ENCODE assay signal across 8 cellular contexts in the genomic region with DNA sequence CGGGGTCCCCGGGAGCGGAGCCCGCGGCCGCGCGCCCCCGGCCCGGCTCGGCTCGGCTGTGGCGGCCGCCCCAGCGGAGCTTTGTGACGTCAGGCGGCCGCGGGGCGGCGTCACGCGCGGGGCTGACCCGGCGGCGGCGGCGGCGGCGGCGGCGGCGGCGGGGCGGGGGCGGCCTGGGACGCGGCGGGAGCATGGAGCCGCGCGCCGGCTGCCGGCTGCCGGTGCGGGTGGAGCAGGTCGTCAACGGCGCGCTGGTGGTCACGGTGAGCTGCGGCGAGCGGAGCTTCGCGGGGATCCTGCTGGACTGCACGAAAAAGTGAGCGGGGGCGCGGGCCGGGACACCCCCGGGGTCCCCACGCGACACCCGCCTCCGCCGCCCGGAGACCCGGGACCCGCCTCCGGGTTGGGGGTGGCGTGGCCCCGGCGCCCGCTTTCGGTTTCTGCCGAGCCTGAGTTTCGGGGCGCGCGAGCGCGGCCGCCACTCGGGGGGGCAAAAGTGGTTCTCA. TPM values are rescaled to one million over a fixed set of nuclear protein-coding genes. Genes with fewer than 3 reads are reported as not detected.
DNase-seq lines count a peak whose midpoint lies in the region; ATAC-seq and TF ChIP-seq lines count a peak whose summit lies in the region.

A gene (plus strand): TSS at position 165 of the 506 bp plus-strand sequence. CDS start 27 bp downstream, at position 192.

- CTCF ChIA-PET in CD4-positive, alpha-beta T cell (lab: Charles Lee), result interaction anchor here (1.5 to 1.6 kb wide), 2 partner anchors 46 to 50 kb away, joined by 3 to 4 read pairs; no protein-coding TSS in a partner anchor

- no peak within 1 kb of the TSS for H3K4ac ChIP-seq in neuronal stem cell (ENCODE audit: low read length)

- peaks cover 1% of the 10 kb centered on the region for H3K79me1 ChIP-seq in neuronal stem cell (ENCODE audit: low read depth, low read length)

- H3K27me3 Mint-ChIP-seq in CD4-positive, alpha-beta T cell, result no peaks in the 10 kb centered on the region
- no peaks in the 10 kb centered on the region for H3K27me3 Mint-ChIP-seq in activated T-helper 17 cell treated with anti-CD3 and anti-CD28 coated beads, Interleukin-2, amount 50 U/mL, for 72 hours

- no peak for TF ChIP-seq POLR2A in NB4 (IDR thresholded peaks at IDR 0.05; ENCODE audit: extremely low read depth, insufficient read length)
- peak in 1 of 2 donors; percentile 13 for TF ChIP-seq POLR2A in vagina (IDR thresholded peaks at IDR 0.05)

- peak within 1 kb of the TSS; percentile 92 for H3K4me3 Mint-ChIP-seq in CD4-positive, alpha-beta T cell
- peak within 1 kb of the TSS; percentile 69 for H3K4me3 Mint-ChIP-seq in activated T-helper 17 cell treated with anti-CD3 and anti-CD28 coated beads, Interleukin-2, amount 50 U/mL, for 72 hours

- peak within 1 kb of the TSS; percentile 83 for H3K27ac Mint-ChIP-seq in CD4-positive, alpha-beta T cell
- H3K27ac Mint-ChIP-seq in activated T-helper 17 cell treated with anti-CD3 and anti-CD28 coated beads, Interleukin-2, amount 50 U/mL, for 72 hours, result no peak within 1 kb of the TSS

- H3K9me3 ChIP-seq in CD4-positive, alpha-beta T cell (ENCODE audit: control insufficient read depth, low read length), result no peaks in the 10 kb centered on the region
- peaks cover 0 to 2% of the 10 kb centered on the region in 2 donors for H3K9me3 ChIP-seq in neuronal stem cell (replicated peaks in 1 of 2; ENCODE audit: control insufficient read depth in 2 of 2, insufficient read depth in 1 of 2, low read depth in 1 of 2, low read length in 2 of 2)
- no peaks in the 10 kb centered on the region for H3K9me3 ChIP-seq in vagina

- no peak within 1 kb of the TSS for H4K8ac ChIP-seq in neuronal stem cell (ENCODE audit: low read depth, low read length)

- H3K4me3 ChIP-seq in NB4 (ENCODE audit: low read depth, low read length), result peak within 1 kb of the TSS; percentile 74
- peak within 1 kb of the TSS; percentile 65 for H3K4me3 ChIP-seq in fibroblast of villous mesenchyme (ENCODE audit: low read depth, low read length)
- H3K4me3 ChIP-seq in neuronal stem cell (ENCODE audit: low read length in 2 of 2), result peak within 1 kb of the TSS; percentile 77 to 81
- H3K4me3 ChIP-seq in vagina, result peak within 1 kb of the TSS; percentile 77 to 80

- no peak within 1 kb of the TSS for H2AK5ac ChIP-seq in neuronal stem cell (ENCODE audit: low read depth, low read length)

- ATAC-seq in CD4-positive, alpha-beta T cell (ENCODE audit: poor library complexity), result peak; percentile 41
- ATAC-seq in GM21576 (IDR thresholded peaks at IDR 0.05; ENCODE audit: unreplicated experiment), result peak; percentile 35
- ATAC-seq in activated T-helper 17 cell treated with anti-CD3 and anti-CD28 coated beads, Interleukin-2, amount 50 U/mL, for 72 hours (replicated peaks), result peak; percentile 48

- H2BK5ac ChIP-seq in neuronal stem cell (ENCODE audit: low read length), result no peak within 1 kb of the TSS

- H3K36me3 ChIP-seq in neuronal stem cell (replicated peaks in 1 of 2; ENCODE audit: control insufficient read depth in 2 of 2, insufficient read depth in 2 of 2, low read length in 2 of 2) (no peaks in the 10 kb centered on the region), vagina (no peaks in the 10 kb centered on the region)

- peak within 1 kb of the TSS; percentile 93 for H2AFZ ChIP-seq in neuronal stem cell (ENCODE audit: low read length)

- peak within 1 kb of the TSS; percentile 97 for H3K18ac ChIP-seq in neuronal stem cell (ENCODE audit: low read length)

- POLR2A ChIA-PET in CD4-positive, alpha-beta T cell (lab: Charles Lee), result interaction anchor here (0.8 to 2.3 kb wide), 6 partner anchors 47 to 142 kb away, joined by 3 to 25 read pairs (median 4); a partner anchor contains a TSS

- no peak within 1 kb of the TSS for H2BK12ac ChIP-seq in neuronal stem cell (ENCODE audit: low read length)

- peak within 1 kb of the TSS; percentile 56 for H3K27ac ChIP-seq in CD4-positive, alpha-beta T cell (ENCODE audit: low read depth, low read length)
- H3K27ac ChIP-seq in neuronal stem cell (replicated peaks; ENCODE audit: low read length), result no peak within 1 kb of the TSS
- H3K27ac ChIP-seq in vagina, result peak within 1 kb of the TSS; percentile 96

- no CpG with 5 or more reads among the region's 86 CpGs for WGBS in neuronal stem cell (ENCODE audit: extremely low coverage in 2 of 2, insufficient read length in 2 of 2, insufficient replicate concordance in 1 of 2), 2 donors

- peak within 1 kb of the TSS; percentile 90 for H3K4me2 ChIP-seq in neuronal stem cell (ENCODE audit: insufficient read depth, low read length, poor library complexity, severe bottlenecking)

- no peak within 1 kb of the TSS for H2BK120ac ChIP-seq in neuronal stem cell (ENCODE audit: low read depth, low read length)

- DNase-seq in CD4-positive, alpha-beta T cell, result peak in 9 of 10 experiments; percentile 29 to 73 (median 49)
- DNase-seq in NB4 (ENCODE audit: low read depth) (peak; percentile 55), fibroblast of villous mesenchyme (ENCODE audit: low read depth) (peak; percentile 49), neuronal stem cell (ENCODE audit: low spot score) (no peak), vagina (ENCODE audit: extremely low spot score in 2 of 2) (no peak), retina (no peak)

- H3K9me3 Mint-ChIP-seq in CD4-positive, alpha-beta T cell, result no peaks in the 10 kb centered on the region
- H3K9me3 Mint-ChIP-seq in activated T-helper 17 cell treated with anti-CD3 and anti-CD28 coated beads, Interleukin-2, amount 50 U/mL, for 72 hours, result peaks cover 5% of the 10 kb centered on the region

- intact Hi-C loops in CD4-positive, alpha-beta T cell (cut with DNase I, micrococcal nuclease), result loop anchor here (2.0 to 10.0 kb wide), 5 partner anchors 56 to 412 kb away; a partner anchor contains a TSS
- intact Hi-C loops in vagina (cut with DNase I), result loop anchor here (10.0 kb wide), 1 partner anchor 238 kb away; no protein-coding TSS in a partner anchor

- H3K27me3 ChIP-seq in CD4-positive, alpha-beta T cell (ENCODE audit: control insufficient read depth, insufficient read depth, low read length), result no peaks in the 10 kb centered on the region
- H3K27me3 ChIP-seq in neuronal stem cell (ENCODE audit: control insufficient read depth in 3 of 3, insufficient read depth in 3 of 3, low read depth in 1 of 3, low read length in 3 of 3) (peaks cover 0 to 23% (median 0%) of the 10 kb centered on the region in 3 experiments), vagina (no peaks in the 10 kb centered on the region)

- peak within 1 kb of the TSS; percentile 44 for H2BK15ac ChIP-seq in neuronal stem cell (ENCODE audit: low read length)

- peaks cover 5% of the 10 kb centered on the region for H3K36me3 Mint-ChIP-seq in CD4-positive, alpha-beta T cell (ENCODE audit: low read depth)
- no peaks in the 10 kb centered on the region for H3K36me3 Mint-ChIP-seq in activated T-helper 17 cell treated with anti-CD3 and anti-CD28 coated beads, Interleukin-2, amount 50 U/mL, for 72 hours (ENCODE audit: low read depth)

- TF ChIP-seq CTCF in CD4-positive, alpha-beta T cell (IDR thresholded peaks at IDR 0.05), result no peak
- TF ChIP-seq CTCF in NB4 (IDR thresholded peaks at IDR 0.05; ENCODE audit: low read depth, low read length) (no peak), fibroblast of villous mesenchyme (IDR thresholded peaks at IDR 0.05; ENCODE audit: insufficient read depth, low read depth, low read length) (no peak), vagina (IDR thresholded peaks at IDR 0.05) (no peak)

- H3K4me1 Mint-ChIP-seq in CD4-positive, alpha-beta T cell (ENCODE audit: low read depth), result peaks cover 24% of the 10 kb centered on the region
- no peaks in the 10 kb centered on the region for H3K4me1 Mint-ChIP-seq in activated T-helper 17 cell treated with anti-CD3 and anti-CD28 coated beads, Interleukin-2, amount 50 U/mL, for 72 hours

- H3K9ac ChIP-seq in neuronal stem cell (ENCODE audit: low read depth, low read length, poor library complexity), result peak within 1 kb of the TSS; percentile 89

- H4K91ac ChIP-seq in neuronal stem cell (ENCODE audit: low read depth, low read length, poor library complexity), result no peak within 1 kb of the TSS

- no peak within 1 kb of the TSS for H3K14ac ChIP-seq in neuronal stem cell (ENCODE audit: low read length)

- H3K4me1 ChIP-seq in neuronal stem cell (ENCODE audit: control insufficient read depth in 2 of 2, insufficient read depth in 1 of 2, low read depth in 1 of 2, low read length in 2 of 2) (peaks cover 8 to 11% of the 10 kb centered on the region in 2 donors), vagina (peaks cover 64% of the 10 kb centered on the region)

- H3K23ac ChIP-seq in neuronal stem cell (ENCODE audit: low read depth, low read length, poor library complexity), result peak within 1 kb of the TSS; percentile 60

RNA-seq across cellular contexts. Expression of the gene that starts here (rescaled TPM):
- 10 to 100 TPM; 19.2 to 19.6 TPM for total RNA-seq in CD4-positive, alpha-beta T cell
- 1 to 10 TPM; 1.5 to 3.1 TPM for total RNA-seq in activated T-helper 17 cell treated with anti-CD3 and anti-CD28 coated beads, Interleukin-2, amount 50 U/mL, for 72 hours
- total RNA-seq in fibroblast of villous mesenchyme (8.2 and 12.9 TPM in 2 replicates), vagina (14.7 TPM)
- polyA plus RNA-seq in neuronal stem cell (2013, experiment 1 of 2), result 2.1 TPM
- 2.0 TPM for polyA plus RNA-seq in neuronal stem cell (2013, experiment 2 of 2)

Comparison
In these comparisons a context has a peak if more than half of its experiments do, and no peak if none do; other contexts are left out.
1. DNase-seq: peak in CD4-positive, alpha-beta T cell (9 of 10), NB4 (single experiment) and fibroblast of villous mesenchyme (single experiment); none in neuronal stem cell (single experiment), vagina (0 of 2) and retina (single experiment).
2. Peak in every context shown above with its lines, with median percentiles within 50 percentile points of each other: ATAC-seq and H3K4me3 ChIP-seq.